ENCODE assay signal across 1 cellular context in the genomic region with DNA sequence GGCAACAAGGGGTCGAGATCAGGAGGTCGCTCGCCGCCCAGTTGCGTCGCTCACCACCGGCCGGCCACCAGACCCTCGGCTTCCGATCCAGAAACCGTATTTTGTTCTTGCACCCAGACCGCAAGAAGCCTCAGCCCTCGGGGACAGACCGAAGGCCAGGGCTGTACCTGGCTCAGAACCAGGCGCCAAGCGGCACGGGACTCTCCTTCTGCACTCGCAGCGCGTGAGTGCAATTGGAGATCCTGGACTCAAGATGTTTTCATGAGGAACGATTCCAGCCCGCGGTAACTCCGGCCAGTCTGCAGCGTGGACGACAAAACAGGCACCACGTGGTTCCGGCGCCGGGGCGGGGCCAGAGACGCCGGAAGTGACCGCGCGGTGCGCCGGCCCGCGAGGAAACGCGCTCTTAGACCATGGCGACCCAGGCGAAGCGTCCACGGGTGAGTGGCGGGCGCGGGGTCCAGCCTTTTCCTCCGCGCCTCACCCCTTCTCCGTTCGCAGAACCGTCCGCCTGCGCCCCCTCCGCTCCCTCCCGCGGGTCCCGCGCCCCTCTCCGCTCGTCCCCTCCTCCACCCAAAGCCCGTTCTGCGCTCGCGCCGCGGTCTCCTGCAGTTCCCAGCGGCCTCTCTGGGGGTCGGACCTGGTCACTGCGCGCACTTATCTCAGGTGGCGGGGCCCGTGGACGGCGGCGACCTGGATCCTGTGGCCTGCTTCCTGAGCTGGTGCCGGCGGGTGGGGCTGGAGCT.
TF ChIP-seq lines count a peak whose summit lies in the region.

A gene with protein sequence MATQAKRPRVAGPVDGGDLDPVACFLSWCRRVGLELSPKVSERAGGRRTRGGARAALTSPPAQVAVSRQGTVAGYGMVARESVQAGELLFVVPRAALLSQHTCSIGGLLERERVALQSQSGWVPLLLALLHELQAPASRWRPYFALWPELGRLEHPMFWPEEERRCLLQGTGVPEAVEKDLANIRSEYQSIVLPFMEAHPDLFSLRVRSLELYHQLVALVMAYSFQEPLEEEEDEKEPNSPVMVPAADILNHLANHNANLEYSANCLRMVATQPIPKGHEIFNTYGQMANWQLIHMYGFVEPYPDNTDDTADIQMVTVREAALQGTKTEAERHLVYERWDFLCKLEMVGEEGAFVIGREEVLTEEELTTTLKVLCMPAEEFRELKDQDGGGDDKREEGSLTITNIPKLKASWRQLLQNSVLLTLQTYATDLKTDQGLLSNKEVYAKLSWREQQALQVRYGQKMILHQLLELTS (plus strand): TSS at position 393 of the 746 bp plus-strand sequence. CDS start 21 bp downstream, at position 414.

TF ChIP-seq in WTC11, 78 proteins besides CTCF, POLR2A, EP300 and RAD21 (continued from another document and continues in another):
- TF ChIP-seq FOXK1 (CRISPR knock-in tag; IDR thresholded peaks at IDR 0.05) (peak; percentile 99), MYBL2 (CRISPR knock-in tag; IDR thresholded peaks at IDR 0.05) (no peak; the same call in 1 of the 2 replicates), SMAD4 (CRISPR knock-in tag; IDR thresholded peaks at IDR 0.05) (no peak), ZNF416 (CRISPR knock-in tag; IDR thresholded peaks at IDR 0.05) (peak; percentile 31; the same call in 1 of the 2 replicates), ZNF121 (CRISPR knock-in tag; IDR thresholded peaks at IDR 0.05) (no peak), NR3C1 (CRISPR knock-in tag; conservative IDR thresholded peaks at IDR 0.05; ENCODE audit: low read depth) (no peak), ESRRA (CRISPR knock-in tag; IDR thresholded peaks at IDR 0.05; ENCODE audit: borderline replicate concordance) (peak; percentile 68), NFATC4 (CRISPR knock-in tag; IDR thresholded peaks at IDR 0.05) (no peak), OVOL2 (CRISPR knock-in tag; IDR thresholded peaks at IDR 0.05; ENCODE audit: borderline replicate concordance) (no peak), GRHL2 (CRISPR knock-in tag; IDR thresholded peaks at IDR 0.05; ENCODE audit: insufficient replicate concordance, severe bottlenecking) (no peak), ZNF671 (CRISPR knock-in tag; IDR thresholded peaks at IDR 0.05) (no peak), FOXP1 (CRISPR knock-in tag; IDR thresholded peaks at IDR 0.05; ENCODE audit: borderline replicate concordance) (peak; percentile 71), IRF2 (CRISPR knock-in tag; IDR thresholded peaks at IDR 0.05; ENCODE audit: borderline replicate concordance, low read depth) (no peak), SOX15 (CRISPR knock-in tag; IDR thresholded peaks at IDR 0.05) (0 out of 2 replicates have a peak, but pooled peaks have one; percentile 1), CBFB (CRISPR knock-in tag; IDR thresholded peaks at IDR 0.05; ENCODE audit: low read depth) (no peak), ETV6 (CRISPR knock-in tag; IDR thresholded peaks at IDR 0.05) (peak; percentile 97)
- TF ChIP-seq, protein P1, sequence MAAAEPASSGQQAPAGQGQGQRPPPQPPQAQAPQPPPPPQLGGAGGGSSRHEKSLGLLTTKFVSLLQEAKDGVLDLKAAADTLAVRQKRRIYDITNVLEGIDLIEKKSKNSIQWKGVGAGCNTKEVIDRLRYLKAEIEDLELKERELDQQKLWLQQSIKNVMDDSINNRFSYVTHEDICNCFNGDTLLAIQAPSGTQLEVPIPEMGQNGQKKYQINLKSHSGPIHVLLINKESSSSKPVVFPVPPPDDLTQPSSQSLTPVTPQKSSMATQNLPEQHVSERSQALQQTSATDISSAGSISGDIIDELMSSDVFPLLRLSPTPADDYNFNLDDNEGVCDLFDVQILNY (CRISPR knock-in tag; IDR thresholded peaks at IDR 0.05) = peak; percentile 66
- TF ChIP-seq, protein P2, sequence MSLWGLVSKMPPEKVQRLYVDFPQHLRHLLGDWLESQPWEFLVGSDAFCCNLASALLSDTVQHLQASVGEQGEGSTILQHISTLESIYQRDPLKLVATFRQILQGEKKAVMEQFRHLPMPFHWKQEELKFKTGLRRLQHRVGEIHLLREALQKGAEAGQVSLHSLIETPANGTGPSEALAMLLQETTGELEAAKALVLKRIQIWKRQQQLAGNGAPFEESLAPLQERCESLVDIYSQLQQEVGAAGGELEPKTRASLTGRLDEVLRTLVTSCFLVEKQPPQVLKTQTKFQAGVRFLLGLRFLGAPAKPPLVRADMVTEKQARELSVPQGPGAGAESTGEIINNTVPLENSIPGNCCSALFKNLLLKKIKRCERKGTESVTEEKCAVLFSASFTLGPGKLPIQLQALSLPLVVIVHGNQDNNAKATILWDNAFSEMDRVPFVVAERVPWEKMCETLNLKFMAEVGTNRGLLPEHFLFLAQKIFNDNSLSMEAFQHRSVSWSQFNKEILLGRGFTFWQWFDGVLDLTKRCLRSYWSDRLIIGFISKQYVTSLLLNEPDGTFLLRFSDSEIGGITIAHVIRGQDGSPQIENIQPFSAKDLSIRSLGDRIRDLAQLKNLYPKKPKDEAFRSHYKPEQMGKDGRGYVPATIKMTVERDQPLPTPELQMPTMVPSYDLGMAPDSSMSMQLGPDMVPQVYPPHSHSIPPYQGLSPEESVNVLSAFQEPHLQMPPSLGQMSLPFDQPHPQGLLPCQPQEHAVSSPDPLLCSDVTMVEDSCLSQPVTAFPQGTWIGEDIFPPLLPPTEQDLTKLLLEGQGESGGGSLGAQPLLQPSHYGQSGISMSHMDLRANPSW (CRISPR knock-in tag; conservative IDR thresholded peaks at IDR 0.05; ENCODE audit: low read depth) = no peak
- TF ChIP-seq, protein P3, sequence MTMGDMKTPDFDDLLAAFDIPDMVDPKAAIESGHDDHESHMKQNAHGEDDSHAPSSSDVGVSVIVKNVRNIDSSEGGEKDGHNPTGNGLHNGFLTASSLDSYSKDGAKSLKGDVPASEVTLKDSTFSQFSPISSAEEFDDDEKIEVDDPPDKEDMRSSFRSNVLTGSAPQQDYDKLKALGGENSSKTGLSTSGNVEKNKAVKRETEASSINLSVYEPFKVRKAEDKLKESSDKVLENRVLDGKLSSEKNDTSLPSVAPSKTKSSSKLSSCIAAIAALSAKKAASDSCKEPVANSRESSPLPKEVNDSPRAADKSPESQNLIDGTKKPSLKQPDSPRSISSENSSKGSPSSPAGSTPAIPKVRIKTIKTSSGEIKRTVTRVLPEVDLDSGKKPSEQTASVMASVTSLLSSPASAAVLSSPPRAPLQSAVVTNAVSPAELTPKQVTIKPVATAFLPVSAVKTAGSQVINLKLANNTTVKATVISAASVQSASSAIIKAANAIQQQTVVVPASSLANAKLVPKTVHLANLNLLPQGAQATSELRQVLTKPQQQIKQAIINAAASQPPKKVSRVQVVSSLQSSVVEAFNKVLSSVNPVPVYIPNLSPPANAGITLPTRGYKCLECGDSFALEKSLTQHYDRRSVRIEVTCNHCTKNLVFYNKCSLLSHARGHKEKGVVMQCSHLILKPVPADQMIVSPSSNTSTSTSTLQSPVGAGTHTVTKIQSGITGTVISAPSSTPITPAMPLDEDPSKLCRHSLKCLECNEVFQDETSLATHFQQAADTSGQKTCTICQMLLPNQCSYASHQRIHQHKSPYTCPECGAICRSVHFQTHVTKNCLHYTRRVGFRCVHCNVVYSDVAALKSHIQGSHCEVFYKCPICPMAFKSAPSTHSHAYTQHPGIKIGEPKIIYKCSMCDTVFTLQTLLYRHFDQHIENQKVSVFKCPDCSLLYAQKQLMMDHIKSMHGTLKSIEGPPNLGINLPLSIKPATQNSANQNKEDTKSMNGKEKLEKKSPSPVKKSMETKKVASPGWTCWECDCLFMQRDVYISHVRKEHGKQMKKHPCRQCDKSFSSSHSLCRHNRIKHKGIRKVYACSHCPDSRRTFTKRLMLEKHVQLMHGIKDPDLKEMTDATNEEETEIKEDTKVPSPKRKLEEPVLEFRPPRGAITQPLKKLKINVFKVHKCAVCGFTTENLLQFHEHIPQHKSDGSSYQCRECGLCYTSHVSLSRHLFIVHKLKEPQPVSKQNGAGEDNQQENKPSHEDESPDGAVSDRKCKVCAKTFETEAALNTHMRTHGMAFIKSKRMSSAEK (CRISPR knock-in tag; IDR thresholded peaks at IDR 0.05; ENCODE audit: borderline replicate concordance) = no peak
- TF ChIP-seq, protein P4, sequence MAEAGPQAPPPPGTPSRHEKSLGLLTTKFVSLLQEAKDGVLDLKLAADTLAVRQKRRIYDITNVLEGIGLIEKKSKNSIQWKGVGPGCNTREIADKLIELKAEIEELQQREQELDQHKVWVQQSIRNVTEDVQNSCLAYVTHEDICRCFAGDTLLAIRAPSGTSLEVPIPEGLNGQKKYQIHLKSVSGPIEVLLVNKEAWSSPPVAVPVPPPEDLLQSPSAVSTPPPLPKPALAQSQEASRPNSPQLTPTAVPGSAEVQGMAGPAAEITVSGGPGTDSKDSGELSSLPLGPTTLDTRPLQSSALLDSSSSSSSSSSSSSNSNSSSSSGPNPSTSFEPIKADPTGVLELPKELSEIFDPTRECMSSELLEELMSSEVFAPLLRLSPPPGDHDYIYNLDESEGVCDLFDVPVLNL (CRISPR knock-in tag; IDR thresholded peaks at IDR 0.05; ENCODE audit: borderline replicate concordance, low read depth) = 0 out of 2 replicates have a peak, but pooled peaks have one; percentile 27
- TF ChIP-seq, protein P5, sequence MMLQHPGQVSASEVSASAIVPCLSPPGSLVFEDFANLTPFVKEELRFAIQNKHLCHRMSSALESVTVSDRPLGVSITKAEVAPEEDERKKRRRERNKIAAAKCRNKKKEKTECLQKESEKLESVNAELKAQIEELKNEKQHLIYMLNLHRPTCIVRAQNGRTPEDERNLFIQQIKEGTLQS (CRISPR knock-in tag; conservative IDR thresholded peaks at IDR 0.05) = no peak
- TF ChIP-seq, protein P6, sequence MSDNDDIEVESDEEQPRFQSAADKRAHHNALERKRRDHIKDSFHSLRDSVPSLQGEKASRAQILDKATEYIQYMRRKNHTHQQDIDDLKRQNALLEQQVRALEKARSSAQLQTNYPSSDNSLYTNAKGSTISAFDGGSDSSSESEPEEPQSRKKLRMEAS (CRISPR knock-in tag; IDR thresholded peaks at IDR 0.05) = peak; percentile 98
- TF ChIP-seq, protein P7, sequence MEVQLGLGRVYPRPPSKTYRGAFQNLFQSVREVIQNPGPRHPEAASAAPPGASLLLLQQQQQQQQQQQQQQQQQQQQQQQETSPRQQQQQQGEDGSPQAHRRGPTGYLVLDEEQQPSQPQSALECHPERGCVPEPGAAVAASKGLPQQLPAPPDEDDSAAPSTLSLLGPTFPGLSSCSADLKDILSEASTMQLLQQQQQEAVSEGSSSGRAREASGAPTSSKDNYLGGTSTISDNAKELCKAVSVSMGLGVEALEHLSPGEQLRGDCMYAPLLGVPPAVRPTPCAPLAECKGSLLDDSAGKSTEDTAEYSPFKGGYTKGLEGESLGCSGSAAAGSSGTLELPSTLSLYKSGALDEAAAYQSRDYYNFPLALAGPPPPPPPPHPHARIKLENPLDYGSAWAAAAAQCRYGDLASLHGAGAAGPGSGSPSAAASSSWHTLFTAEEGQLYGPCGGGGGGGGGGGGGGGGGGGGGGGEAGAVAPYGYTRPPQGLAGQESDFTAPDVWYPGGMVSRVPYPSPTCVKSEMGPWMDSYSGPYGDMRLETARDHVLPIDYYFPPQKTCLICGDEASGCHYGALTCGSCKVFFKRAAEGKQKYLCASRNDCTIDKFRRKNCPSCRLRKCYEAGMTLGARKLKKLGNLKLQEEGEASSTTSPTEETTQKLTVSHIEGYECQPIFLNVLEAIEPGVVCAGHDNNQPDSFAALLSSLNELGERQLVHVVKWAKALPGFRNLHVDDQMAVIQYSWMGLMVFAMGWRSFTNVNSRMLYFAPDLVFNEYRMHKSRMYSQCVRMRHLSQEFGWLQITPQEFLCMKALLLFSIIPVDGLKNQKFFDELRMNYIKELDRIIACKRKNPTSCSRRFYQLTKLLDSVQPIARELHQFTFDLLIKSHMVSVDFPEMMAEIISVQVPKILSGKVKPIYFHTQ (CRISPR knock-in tag; IDR thresholded peaks at IDR 0.05) = no peak
- TF ChIP-seq, protein P8, sequence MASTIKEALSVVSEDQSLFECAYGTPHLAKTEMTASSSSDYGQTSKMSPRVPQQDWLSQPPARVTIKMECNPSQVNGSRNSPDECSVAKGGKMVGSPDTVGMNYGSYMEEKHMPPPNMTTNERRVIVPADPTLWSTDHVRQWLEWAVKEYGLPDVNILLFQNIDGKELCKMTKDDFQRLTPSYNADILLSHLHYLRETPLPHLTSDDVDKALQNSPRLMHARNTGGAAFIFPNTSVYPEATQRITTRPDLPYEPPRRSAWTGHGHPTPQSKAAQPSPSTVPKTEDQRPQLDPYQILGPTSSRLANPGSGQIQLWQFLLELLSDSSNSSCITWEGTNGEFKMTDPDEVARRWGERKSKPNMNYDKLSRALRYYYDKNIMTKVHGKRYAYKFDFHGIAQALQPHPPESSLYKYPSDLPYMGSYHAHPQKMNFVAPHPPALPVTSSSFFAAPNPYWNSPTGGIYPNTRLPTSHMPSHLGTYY (CRISPR knock-in tag; IDR thresholded peaks at IDR 0.05) = no peak
- TF ChIP-seq, protein P9, sequence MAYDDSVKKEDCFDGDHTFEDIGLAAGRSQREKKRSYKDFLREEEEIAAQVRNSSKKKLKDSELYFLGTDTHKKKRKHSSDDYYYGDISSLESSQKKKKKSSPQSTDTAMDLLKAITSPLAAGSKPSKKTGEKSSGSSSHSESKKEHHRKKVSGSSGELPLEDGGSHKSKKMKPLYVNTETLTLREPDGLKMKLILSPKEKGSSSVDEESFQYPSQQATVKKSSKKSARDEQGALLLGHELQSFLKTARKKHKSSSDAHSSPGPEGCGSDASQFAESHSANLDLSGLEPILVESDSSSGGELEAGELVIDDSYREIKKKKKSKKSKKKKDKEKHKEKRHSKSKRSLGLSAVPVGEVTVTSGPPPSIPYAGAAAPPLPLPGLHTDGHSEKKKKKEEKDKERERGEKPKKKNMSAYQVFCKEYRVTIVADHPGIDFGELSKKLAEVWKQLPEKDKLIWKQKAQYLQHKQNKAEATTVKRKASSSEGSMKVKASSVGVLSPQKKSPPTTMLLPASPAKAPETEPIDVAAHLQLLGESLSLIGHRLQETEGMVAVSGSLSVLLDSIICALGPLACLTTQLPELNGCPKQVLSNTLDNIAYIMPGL (CRISPR knock-in tag; IDR thresholded peaks at IDR 0.05) = peak; percentile 98
- TF ChIP-seq, protein P10, sequence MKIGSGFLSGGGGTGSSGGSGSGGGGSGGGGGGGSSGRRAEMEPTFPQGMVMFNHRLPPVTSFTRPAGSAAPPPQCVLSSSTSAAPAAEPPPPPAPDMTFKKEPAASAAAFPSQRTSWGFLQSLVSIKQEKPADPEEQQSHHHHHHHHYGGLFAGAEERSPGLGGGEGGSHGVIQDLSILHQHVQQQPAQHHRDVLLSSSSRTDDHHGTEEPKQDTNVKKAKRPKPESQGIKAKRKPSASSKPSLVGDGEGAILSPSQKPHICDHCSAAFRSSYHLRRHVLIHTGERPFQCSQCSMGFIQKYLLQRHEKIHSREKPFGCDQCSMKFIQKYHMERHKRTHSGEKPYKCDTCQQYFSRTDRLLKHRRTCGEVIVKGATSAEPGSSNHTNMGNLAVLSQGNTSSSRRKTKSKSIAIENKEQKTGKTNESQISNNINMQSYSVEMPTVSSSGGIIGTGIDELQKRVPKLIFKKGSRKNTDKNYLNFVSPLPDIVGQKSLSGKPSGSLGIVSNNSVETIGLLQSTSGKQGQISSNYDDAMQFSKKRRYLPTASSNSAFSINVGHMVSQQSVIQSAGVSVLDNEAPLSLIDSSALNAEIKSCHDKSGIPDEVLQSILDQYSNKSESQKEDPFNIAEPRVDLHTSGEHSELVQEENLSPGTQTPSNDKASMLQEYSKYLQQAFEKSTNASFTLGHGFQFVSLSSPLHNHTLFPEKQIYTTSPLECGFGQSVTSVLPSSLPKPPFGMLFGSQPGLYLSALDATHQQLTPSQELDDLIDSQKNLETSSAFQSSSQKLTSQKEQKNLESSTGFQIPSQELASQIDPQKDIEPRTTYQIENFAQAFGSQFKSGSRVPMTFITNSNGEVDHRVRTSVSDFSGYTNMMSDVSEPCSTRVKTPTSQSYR (CRISPR knock-in tag; IDR thresholded peaks at IDR 0.05) = no peak
